Comparison of ENCODE assay signal across 23 cellular contexts in genomic region chr6:44458551-44458950, GRCh38.
"Had no signal": no experiment of that assay in that cellular context is flagged by ENCODE, and none has a peak within 500 bp of the region (broad histone marks: within the 10 kb centered on the region; RNA-seq: fewer than 3 reads in every experiment).

No MANE protein-coding gene starts in this region.

- H3K9ac ChIP-seq: parathyroid adenoma had no signal

- H3K36me3 ChIP-seq: ovary, suprapubic skin, tibial artery, transverse colon, upper lobe of right lung, uterus had no signal

- H2AFZ ChIP-seq: parathyroid adenoma had no signal

- H3K27me3 ChIP-seq: ovary, suprapubic skin, testis, tibial artery, transverse colon, upper lobe of right lung, uterus had no signal

- H3K4me3 ChIP-seq: ovary, psoas muscle, suprapubic skin, testis, tibial artery, transverse colon, upper lobe of right lung, uterus had no signal

- DNase-seq: naive B cell; naive thymus-derived CD8-positive, alpha-beta T cell; nephron progenitor cell; occipital lobe; ovary; posterior cingulate gyrus; psoas muscle; small intestine; stimulated activated CD4-positive, alpha-beta T cell treated with anti-CD3 and anti-CD28 coated beads, Interleukin-1b, Interleukin-23, amount 100 ng/mL, for 48 hours; stimulated activated CD4-positive, alpha-beta T cell treated with anti-CD3 and anti-CD28 coated beads, Interleukin-4, amount 100 ng/mL, for 1 hour; stimulated activated CD4-positive, alpha-beta T cell treated with anti-CD3 and anti-CD28 coated beads, Interleukin-4, amount 100 ng/mL, for 4 hours; stimulated activated CD8-positive, alpha-beta memory T cell treated with anti-CD3 and anti-CD28 coated beads, Interleukin-4, amount 100 ng/mL, for 48 hours; stimulated activated naive CD4-positive, alpha-beta T cell; stimulated activated naive CD8-positive, alpha-beta T cell treated with anti-CD3 and anti-CD28 coated beads, Interleukin-15, amount 100 ng/mL, for 72 hours; stimulated activated naive CD8-positive, alpha-beta T cell treated with anti-CD3 and anti-CD28 coated beads, Interleukin-15, Interleukin-2, amounts not matched to agents 100 U/mL and 50 U/mL, for 24 hours; substantia nigra; testis; tibial artery; transverse colon; upper lobe of right lung; uterus had no signal

- H3K9me3 ChIP-seq: ovary, psoas muscle, suprapubic skin, testis, tibial artery, transverse colon, upper lobe of right lung, uterus had no signal

- H3K27ac ChIP-seq: ovary, parathyroid adenoma, psoas muscle, suprapubic skin, testis, tibial artery, transverse colon, upper lobe of right lung, uterus had no signal
